ENCODE assay signal across 1 cellular context in the genomic region with DNA sequence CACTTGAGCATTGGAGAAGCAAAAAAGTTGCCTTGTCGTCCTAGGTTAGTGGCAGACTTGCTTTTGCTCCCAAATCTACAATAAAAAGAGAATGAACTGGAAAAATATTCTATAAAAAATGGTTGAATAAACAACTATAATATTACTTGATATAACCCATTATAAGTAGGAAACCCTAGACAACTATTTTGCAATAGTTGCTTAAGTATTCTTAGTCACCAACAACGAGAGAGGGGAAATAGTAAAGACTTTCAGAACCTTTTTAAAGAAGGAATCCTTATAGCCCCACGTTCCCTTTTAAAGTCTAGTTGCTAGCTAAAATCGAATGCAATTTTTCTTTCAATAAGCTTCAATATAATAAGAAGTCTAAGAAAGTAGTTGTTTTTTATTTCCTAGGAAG.
TF ChIP-seq lines count a peak whose summit lies in the region.

No MANE protein-coding gene starts in this region.

TF ChIP-seq in IMR-90, 13 proteins besides CTCF, POLR2A, EP300 and RAD21:
- TF ChIP-seq, protein P1, sequence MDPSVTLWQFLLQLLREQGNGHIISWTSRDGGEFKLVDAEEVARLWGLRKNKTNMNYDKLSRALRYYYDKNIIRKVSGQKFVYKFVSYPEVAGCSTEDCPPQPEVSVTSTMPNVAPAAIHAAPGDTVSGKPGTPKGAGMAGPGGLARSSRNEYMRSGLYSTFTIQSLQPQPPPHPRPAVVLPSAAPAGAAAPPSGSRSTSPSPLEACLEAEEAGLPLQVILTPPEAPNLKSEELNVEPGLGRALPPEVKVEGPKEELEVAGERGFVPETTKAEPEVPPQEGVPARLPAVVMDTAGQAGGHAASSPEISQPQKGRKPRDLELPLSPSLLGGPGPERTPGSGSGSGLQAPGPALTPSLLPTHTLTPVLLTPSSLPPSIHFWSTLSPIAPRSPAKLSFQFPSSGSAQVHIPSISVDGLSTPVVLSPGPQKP (IDR thresholded peaks at IDR 0.05; ENCODE audit: borderline replicate concordance, low read depth, low read length) = no peak
- TF ChIP-seq, protein P2, sequence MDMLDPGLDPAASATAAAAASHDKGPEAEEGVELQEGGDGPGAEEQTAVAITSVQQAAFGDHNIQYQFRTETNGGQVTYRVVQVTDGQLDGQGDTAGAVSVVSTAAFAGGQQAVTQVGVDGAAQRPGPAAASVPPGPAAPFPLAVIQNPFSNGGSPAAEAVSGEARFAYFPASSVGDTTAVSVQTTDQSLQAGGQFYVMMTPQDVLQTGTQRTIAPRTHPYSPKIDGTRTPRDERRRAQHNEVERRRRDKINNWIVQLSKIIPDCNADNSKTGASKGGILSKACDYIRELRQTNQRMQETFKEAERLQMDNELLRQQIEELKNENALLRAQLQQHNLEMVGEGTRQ (IDR thresholded peaks at IDR 0.05; ENCODE audit: low read depth, low read length) = no peak
- TF ChIP-seq FOS (IDR thresholded peaks at IDR 0.05; ENCODE audit: low read depth, low read length) (peak; percentile 15; the same call in 1 of the 2 replicates), MAZ (IDR thresholded peaks at IDR 0.05; ENCODE audit: borderline replicate concordance, low read depth, low read length) (no peak), CEBPB (IDR thresholded peaks at IDR 0.05; ENCODE audit: low read depth, low read length) (peak; percentile 91), RFX5 (IDR thresholded peaks at IDR 0.05; ENCODE audit: low read depth, low read length) (no peak), BHLHE40 (IDR thresholded peaks at IDR 0.05; ENCODE audit: low read depth, low read length) (no peak), NFE2L2 (IDR thresholded peaks at IDR 0.05; ENCODE audit: low read depth, low read length) (no peak), SMC3 (IDR thresholded peaks at IDR 0.05; ENCODE audit: low read depth, low read length) (no peak)
TF ChIP-seq in IMR-90: peak in this region for 2.
